ENCODE assay signal across 11 cellular contexts in genomic region chr11:89029671-89030070, GRCh38. TPM values are rescaled to one million over a fixed set of nuclear protein-coding genes. Genes with fewer than 3 reads are reported as not detected.
"Had no signal": no experiment of that assay in that cellular context is flagged by ENCODE, and none has a peak within 500 bp of the region (broad histone marks: within the 10 kb centered on the region; RNA-seq: fewer than 3 reads in every experiment).

No MANE protein-coding gene starts in this region.

RNA-seq across cellular contexts. Expression of gene GRM5, which starts 36.1 kb away (rescaled TPM):
- total RNA-seq: activated CD4-positive, alpha-beta memory T cell treated with anti-CD3 and anti-CD28 coated beads, Interleukin-2, amount 10 ng/mL, durations not matched to agents 7 days and 5 days; activated CD4-positive, alpha-beta T cell treated with anti-CD3 and anti-CD28 coated beads for 36 hours; activated CD4-positive, alpha-beta T cell treated with anti-CD3 and anti-CD28 coated beads, Interleukin-2, amount 10 ng/mL, durations not matched to agents 7 days and 5 days; activated CD8-positive, alpha-beta memory T cell treated with anti-CD3 and anti-CD28 coated beads, Interleukin-2, amount 10 ng/mL, durations not matched to agents 7 days and 5 days; activated CD8-positive, alpha-beta T cell treated with anti-CD3 and anti-CD28 coated beads, Interleukin-2, amount 10 ng/mL, durations not matched to agents 7 days and 5 days; activated naive CD8-positive, alpha-beta T cell treated with anti-CD3 and anti-CD28 coated beads, Interleukin-2, amount 10 ng/mL, durations not matched to agents 7 days and 5 days; activated T-helper 2 cell treated with anti-CD3 and anti-CD28 coated beads, Interferon-gamma antibody, Interleukin-2, Interleukin-4, amounts not matched to agents 10 μg/mL and 5 μg/mL and 100 μg/mL, durations not matched to agents 14 hours and 24 hours and 36 hours; T-cell; T-helper 1 cell treated with Interleukin-12 subunit alpha and Interleukin-12 subunit beta and Interleukin-4 antibody, amounts not matched to agents 30 ng/mL and 1 ng/mL, for 36 hours; T-helper 17 cell; T-helper 2 cell treated with Interferon-gamma antibody and Interleukin-4, amounts not matched to agents 100 ng/mL and 5 ng/mL, for 36 hours had no signal
